ENCODE assay signal across 17 cellular contexts in genomic region chr12:19533567-19533966, GRCh38.
"Had no signal": no experiment of that assay in that cellular context is flagged by ENCODE, and none has a peak within 500 bp of the region (broad histone marks: within the 10 kb centered on the region; RNA-seq: fewer than 3 reads in every experiment).

No MANE protein-coding gene starts in this region.

- DNase-seq: effector CD8-positive, alpha-beta T cell; foreskin fibroblast; glutamatergic neuron; islet precursor cell; mammary epithelial cell; natural killer cell; posterior cingulate gyrus; sigmoid colon; stimulated activated CD4-positive, alpha-beta T cell treated with anti-CD3 and anti-CD28 coated beads, Interleukin-2, amount 100 ng/mL, for 24 hours; stimulated activated CD4-positive, alpha-beta T cell treated with anti-CD3 and anti-CD28 coated beads, Interleukin-4, amount 100 ng/mL, for 4 hours; stimulated activated naive B cell treated with anti-CD40 and anti-IgM and Interleukin-4, amounts not matched to agents 10 μg/mL and 1 μg/mL and 100 μg/mL, for 72 hours; stimulated activated naive CD8-positive, alpha-beta T cell treated with anti-CD3 and anti-CD28 coated beads, Interleukin-15, amount 100 ng/mL, for 72 hours; testis; upper lobe of right lung had no signal

- H3K27ac Mint-ChIP-seq: natural killer cell; stimulated activated naive B cell treated with anti-CD40 and anti-IgM and Interleukin-4, amounts not matched to agents 10 μg/mL and 1 μg/mL and 100 μg/mL, for 72 hours had no signal

- H3K4me3 Mint-ChIP-seq: natural killer cell; stimulated activated naive B cell treated with anti-CD40 and anti-IgM and Interleukin-4, amounts not matched to agents 10 μg/mL and 1 μg/mL and 100 μg/mL, for 72 hours; stimulated activated naive CD8-positive, alpha-beta T cell treated with anti-CD3 and anti-CD28 coated beads, Interleukin-15, amount 100 ng/mL, for 72 hours had no signal

- H3K27me3 Mint-ChIP-seq: stimulated activated naive B cell treated with anti-CD40 and anti-IgM and Interleukin-4, amounts not matched to agents 10 μg/mL and 1 μg/mL and 100 μg/mL, for 72 hours; stimulated activated naive CD8-positive, alpha-beta T cell treated with anti-CD3 and anti-CD28 coated beads, Interleukin-15, amount 100 ng/mL, for 72 hours had no signal

- FAIRE-seq: endometrium had no signal

- ATAC-seq: gastroesophageal sphincter; left lobe of liver; natural killer cell; stimulated activated naive B cell treated with anti-CD40 and anti-IgM and Interleukin-4, amounts not matched to agents 10 μg/mL and 1 μg/mL and 100 μg/mL, for 72 hours; stimulated activated naive CD8-positive, alpha-beta T cell treated with anti-CD3 and anti-CD28 coated beads, Interleukin-15, amount 100 ng/mL, for 72 hours; upper lobe of right lung had no signal
